Comparison of ENCODE assay signal across 28 cellular contexts in genomic region chr2:27238976-27239375, GRCh38. TPM values are rescaled to one million over a fixed set of nuclear protein-coding genes. Genes with fewer than 3 reads are reported as not detected.
"Had no signal": no experiment of that assay in that cellular context is flagged by ENCODE, and none has a peak within 500 bp of the region (broad histone marks: within the 10 kb centered on the region; RNA-seq: fewer than 3 reads in every experiment).

No MANE protein-coding gene starts in this region.

- H3K27ac ChIP-seq: coronary artery, dorsolateral prefrontal cortex, epithelial cell of prostate, esophagus squamous epithelium, gastrocnemius medialis, heart right ventricle, left lung, lower lobe of right lung had no signal

- H3K4me3 Mint-ChIP-seq: endodermal cell, mesothelial cell of epicardium, naive B cell had no signal

- H3K9me3 ChIP-seq: esophagus squamous epithelium, gastrocnemius medialis, heart right ventricle, left lung, lower lobe of right lung, mucosa of descending colon had no signal

- H3K27ac Mint-ChIP-seq: endodermal cell, mesothelial cell of epicardium had no signal

- H3K4me3 ChIP-seq: coronary artery, dorsolateral prefrontal cortex, esophagus squamous epithelium, gastrocnemius medialis, heart right ventricle, left lung, lower lobe of right lung, mucosa of descending colon had no signal

- DNase-seq: dermis blood vessel endothelial cell; dorsolateral prefrontal cortex; effector CD4-positive, alpha-beta T cell; effector memory CD4-positive, alpha-beta T cell; endodermal cell; erythroblast; esophagus squamous epithelium; foreskin fibroblast; foreskin melanocyte; gastrocnemius medialis; glutamatergic neuron; head of caudate nucleus; heart right ventricle; hippocampal formation; left cardiac atrium; left lung; lower lobe of right lung; mesenchymal stem cell; mucosa of descending colon; naive B cell had no signal

- H3K4me1 ChIP-seq: esophagus squamous epithelium, gastrocnemius medialis, left lung, lower lobe of right lung had no signal

- H3K27me3 Mint-ChIP-seq: naive B cell had no signal

- H3K27me3 ChIP-seq: dorsolateral prefrontal cortex, esophagus squamous epithelium, gastrocnemius medialis, heart right ventricle, left lung had no signal

- ATAC-seq: esophagus mucosa, gastrocnemius medialis, heart right ventricle, left cardiac atrium, left lung, lower lobe of right lung, mucosa of descending colon had no signal

- H3K4me1 Mint-ChIP-seq: endodermal cell, mesothelial cell of epicardium had no signal

- H3K9me3 Mint-ChIP-seq: endodermal cell, mesothelial cell of epicardium, naive B cell had no signal

RNA-seq across cellular contexts. Expression of gene SLC30A3, which starts 23.9 kb away (rescaled TPM):
- total RNA-seq: esophagus mucosa, mesenteric fat pad had no signal

RNA-seq across cellular contexts. Expression of gene DNAJC5G, which starts 36.3 kb away (rescaled TPM):
- total RNA-seq: esophagus mucosa, gastrocnemius medialis, kidney epithelial cell, left lung, lower leg skin, lower lobe of right lung, mesenteric fat pad, myocyte had no signal
